ENCODE assay signal across 27 cellular contexts in the genomic region with DNA sequence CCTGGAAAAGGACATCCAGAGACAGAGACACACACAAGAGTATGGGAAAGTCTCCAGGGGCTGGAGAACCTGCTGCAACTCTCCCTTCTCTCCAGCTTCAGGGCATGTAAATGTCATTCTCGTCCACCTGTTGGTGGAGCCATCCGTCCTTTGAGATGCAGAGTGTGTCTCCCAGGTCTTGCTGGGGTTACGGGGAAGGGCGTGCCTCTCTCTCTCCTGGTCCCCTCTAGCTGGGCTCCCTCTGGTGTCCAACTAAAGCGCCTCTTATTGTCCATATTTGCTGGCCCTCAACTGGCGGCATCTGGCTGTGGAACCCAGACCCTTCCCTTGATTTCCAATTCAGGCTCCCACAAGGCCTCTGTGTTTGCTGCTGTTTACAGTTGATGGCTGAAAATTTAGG.
A peak's percentile ranks its signal among the peaks of the same experiment; 100 is the strongest.
DNase-seq lines count a peak whose midpoint lies in the region; ATAC-seq and TF ChIP-seq lines count a peak whose summit lies in the region.
"Had no signal": no experiment of that assay in that cellular context is flagged by ENCODE, and none has a peak within 500 bp of the region (broad histone marks: within the 10 kb centered on the region; RNA-seq: fewer than 3 reads in every experiment).

No MANE protein-coding gene starts in this region.

- no peak for ATAC-seq in activated CD8-positive, alpha-beta T cell treated with anti-CD3 and anti-CD28 coated beads, Interleukin-2, amount 10 ng/mL, durations not matched to agents 7 days and 5 days
- ATAC-seq: activated T-cell treated with anti-CD3 and anti-CD28 coated beads, Interleukin-2, amount 50 U/mL, for 4 hours; body of pancreas; left cardiac atrium; Right ventricle myocardium inferior; sciatic nerve; stimulated activated memory B cell treated with anti-CD40 and anti-IgM and Interleukin-4, amounts not matched to agents 10 μg/mL and 1 μg/mL and 100 μg/mL, for 72 hours had no signal

- no peaks in the 10 kb centered on the region for H3K9me2 ChIP-seq in MM.1S (replicated peaks; ENCODE audit: insufficient read depth, low read length)

- H2BK120ac ChIP-seq in H9 (ENCODE audit: low read depth, low read length, poor library complexity, severe bottlenecking) (no peak overlapping the region), neuronal stem cell (ENCODE audit: low read depth, low read length) (no peak overlapping the region)

- H2AK5ac ChIP-seq in H9 (ENCODE audit: insufficient read length, low read length) (no peak overlapping the region), neuronal stem cell (ENCODE audit: low read depth, low read length) (peak overlapping the region; percentile 65)

- TF ChIP-seq CTCF in H9 (conservative IDR thresholded peaks at IDR 0.05) (peak; percentile 70), OCI-LY3 (IDR thresholded peaks at IDR 0.05; ENCODE audit: low read depth, low read length) (peak; percentile 24), choroid plexus epithelial cell (conservative IDR thresholded peaks at IDR 0.05; ENCODE audit: low read depth, low read length) (peak; percentile 3), MM.1S (IDR thresholded peaks at IDR 0.05; ENCODE audit: low read length) (no peak)

- H3K18ac ChIP-seq in H9 (ENCODE audit: insufficient read length, low read depth, low read length), result no peak overlapping the region
- no peak overlapping the region for H3K18ac ChIP-seq in neuronal stem cell (ENCODE audit: low read length)

- H3T11ph ChIP-seq in H9 (ENCODE audit: low read length), result no peak overlapping the region

- H3K36me3 ChIP-seq in OCI-LY3 (replicated peaks; ENCODE audit: low read depth, low read length) (no peaks in the 10 kb centered on the region), neuronal stem cell (replicated peaks in 1 of 2; ENCODE audit: control insufficient read depth in 2 of 2, insufficient read depth in 2 of 2, low read length in 2 of 2) (no peaks in the 10 kb centered on the region), MM.1S (replicated peaks; ENCODE audit: insufficient read depth, low read length) (no peaks in the 10 kb centered on the region)
- H3K36me3 ChIP-seq: upper lobe of left lung had no signal

- H4K91ac ChIP-seq in H9 (ENCODE audit: insufficient read length, low read depth, low read length) (no peak overlapping the region), neuronal stem cell (ENCODE audit: low read depth, low read length, poor library complexity) (no peak overlapping the region)

- H3K9ac ChIP-seq in H9 (ENCODE audit: extremely low read depth, insufficient read length, low read length) (no peak overlapping the region), OCI-LY3 (ENCODE audit: low read length) (no peak overlapping the region), neuronal stem cell (ENCODE audit: low read depth, low read length, poor library complexity) (no peak overlapping the region), MM.1S (ENCODE audit: low read length) (no peak overlapping the region)

- H3K4me2 ChIP-seq in H9 (ENCODE audit: insufficient read depth, insufficient read length, low read length), result no peak overlapping the region
- H3K4me2 ChIP-seq in OCI-LY3 (ENCODE audit: low read length), result no peak overlapping the region
- no peak overlapping the region for H3K4me2 ChIP-seq in neuronal stem cell (ENCODE audit: insufficient read depth, low read length, poor library complexity, severe bottlenecking)
- no peak overlapping the region for H3K4me2 ChIP-seq in MM.1S (ENCODE audit: low read depth, low read length)

- H3K4ac ChIP-seq in H9 (ENCODE audit: low read depth, low read length) (no peak overlapping the region), neuronal stem cell (ENCODE audit: low read length) (no peak overlapping the region)

- peak overlapping the region in 1 of 3 experiments; percentile 75; a peak in 1 of 7 replicates for H3K27ac Mint-ChIP-seq in H9
- no peak overlapping the region for H3K27ac Mint-ChIP-seq in activated CD8-positive, alpha-beta T cell treated with anti-CD3 and anti-CD28 coated beads, Interleukin-2, amount 10 ng/mL, durations not matched to agents 7 days and 5 days
- H3K27ac Mint-ChIP-seq: activated CD4-positive, alpha-beta T cell treated with anti-CD3 and anti-CD28 coated beads, Interleukin-2, amount 10 ng/mL, durations not matched to agents 7 days and 5 days; progenitor cell of endocrine pancreas; stimulated activated memory B cell treated with anti-CD40 and anti-IgM and Interleukin-4, amounts not matched to agents 10 μg/mL and 1 μg/mL and 100 μg/mL, for 72 hours had no signal

- peaks cover 18 to 38% of the 10 kb centered on the region in 2 experiments for H3K4me1 Mint-ChIP-seq in H9
- no peaks in the 10 kb centered on the region for H3K4me1 Mint-ChIP-seq in activated CD8-positive, alpha-beta T cell treated with anti-CD3 and anti-CD28 coated beads, Interleukin-2, amount 10 ng/mL, durations not matched to agents 7 days and 5 days (ENCODE audit: low read depth)
- H3K4me1 Mint-ChIP-seq: activated CD4-positive, alpha-beta T cell treated with anti-CD3 and anti-CD28 coated beads, Interleukin-2, amount 10 ng/mL, durations not matched to agents 7 days and 5 days; stimulated activated memory B cell treated with anti-CD40 and anti-IgM and Interleukin-4, amounts not matched to agents 10 μg/mL and 1 μg/mL and 100 μg/mL, for 72 hours had no signal

- H3K27me3 Mint-ChIP-seq in H9 (ENCODE audit: low read depth), result peaks cover 42% of the 10 kb centered on the region
- H3K27me3 Mint-ChIP-seq in activated CD8-positive, alpha-beta T cell treated with anti-CD3 and anti-CD28 coated beads, Interleukin-2, amount 10 ng/mL, durations not matched to agents 7 days and 5 days (ENCODE audit: low read depth), result peaks cover 7% of the 10 kb centered on the region

- H3K14ac ChIP-seq in H9 (ENCODE audit: insufficient read depth, low read length) (no peak overlapping the region), neuronal stem cell (ENCODE audit: low read length) (no peak overlapping the region)

- no peak overlapping the region for H4K8ac ChIP-seq in H9 (replicated peaks; ENCODE audit: insufficient read length, low read depth, low read length)
- H4K8ac ChIP-seq in neuronal stem cell (ENCODE audit: low read depth, low read length), result no peak overlapping the region

- H3K36me3 Mint-ChIP-seq in H9 (ENCODE audit: insufficient read depth in 1 of 3, low read depth in 3 of 3), result peaks cover 0 to 5% (median 0%) of the 10 kb centered on the region in 3 experiments; a peak in 2 of 7 replicates
- no peaks in the 10 kb centered on the region for H3K36me3 Mint-ChIP-seq in activated CD8-positive, alpha-beta T cell treated with anti-CD3 and anti-CD28 coated beads, Interleukin-2, amount 10 ng/mL, durations not matched to agents 7 days and 5 days (ENCODE audit: low read depth)
- H3K36me3 Mint-ChIP-seq: stimulated activated memory B cell treated with anti-CD40 and anti-IgM and Interleukin-4, amounts not matched to agents 10 μg/mL and 1 μg/mL and 100 μg/mL, for 72 hours had no signal

- H3K79me1 ChIP-seq in H9 (ENCODE audit: insufficient read depth, low read depth, low read length, poor library complexity, severe bottlenecking) (no peaks in the 10 kb centered on the region), neuronal stem cell (ENCODE audit: low read depth, low read length) (no peaks in the 10 kb centered on the region)

- no peak overlapping the region; a peak in 1 of 5 replicates for H3K4me3 Mint-ChIP-seq in H9
- no peak overlapping the region for H3K4me3 Mint-ChIP-seq in activated CD8-positive, alpha-beta T cell treated with anti-CD3 and anti-CD28 coated beads, Interleukin-2, amount 10 ng/mL, durations not matched to agents 7 days and 5 days
- H3K4me3 Mint-ChIP-seq: activated CD4-positive, alpha-beta T cell treated with anti-CD3 and anti-CD28 coated beads, Interleukin-2, amount 10 ng/mL, durations not matched to agents 7 days and 5 days; activated T-cell treated with anti-CD3 and anti-CD28 coated beads, Interleukin-2, amount 50 U/mL, for 4 hours; neural crest cell; stimulated activated memory B cell treated with anti-CD40 and anti-IgM and Interleukin-4, amounts not matched to agents 10 μg/mL and 1 μg/mL and 100 μg/mL, for 72 hours had no signal

- WGBS in H9 (ENCODE audit: extremely low coverage, insufficient read length, low lambda C conversion rate), result no CpG with 5 or more reads among the region's 6 CpGs
- WGBS in neuronal stem cell (ENCODE audit: extremely low coverage in 2 of 2, insufficient read length in 2 of 2, insufficient replicate concordance in 1 of 2), 2 donors, result no CpG with 5 or more reads among the region's 6 CpGs

- H3K56ac ChIP-seq in H9 (ENCODE audit: insufficient read length, low read depth, low read length), result no peak overlapping the region

- H2BK20ac ChIP-seq in H9 (ENCODE audit: low read depth, low read length, poor library complexity, severe bottlenecking), result no peak overlapping the region

- no peaks in the 10 kb centered on the region for H3F3A ChIP-seq in MM.1S (ENCODE audit: insufficient read depth, low read length)

- H2BK5ac ChIP-seq in H9 (ENCODE audit: insufficient read length, low read length) (no peak overlapping the region), neuronal stem cell (ENCODE audit: low read length) (no peak overlapping the region)

- H3K4me3 ChIP-seq in OCI-LY3 (ENCODE audit: low read length) (no peak overlapping the region), choroid plexus epithelial cell (ENCODE audit: low read depth, low read length) (no peak overlapping the region), neuronal stem cell (ENCODE audit: low read length in 2 of 2) (no peak overlapping the region), MM.1S (ENCODE audit: low read length) (no peak overlapping the region)
- H3K4me3 ChIP-seq: body of pancreas, upper lobe of left lung had no signal

- DNase-seq in H9 (peak; percentile 92), choroid plexus epithelial cell (ENCODE audit: low read depth) (no peak), neuronal stem cell (ENCODE audit: low spot score) (no peak), NCI-H345 (lab: John Stamatoyannopoulos, UW) (no peak), MM.1S (no peak)
- DNase-seq in activated CD8-positive, alpha-beta T cell treated with anti-CD3 and anti-CD28 coated beads, Interleukin-2, amount 10 ng/mL, durations not matched to agents 7 days and 5 days, result no peak
- DNase-seq: activated CD4-positive, alpha-beta T cell treated with anti-CD3 and anti-CD28 coated beads, Interleukin-2, amount 10 ng/mL, durations not matched to agents 7 days and 5 days; activated T-cell treated with anti-CD3 and anti-CD28 coated beads, Interleukin-2, amount 50 U/mL, for 4 hours; body of pancreas; DMS79; effector CD4-positive, alpha-beta T cell; GF-D8; left cardiac atrium; NCI-H1417 treated with DMSO at 0.1 percent for 48 hours; NCI-H2081 treated with DMSO at 0.1 percent for 48 hours; NCI-H226; stimulated activated CD4-positive, alpha-beta T cell treated with anti-CD3 and anti-CD28 coated beads, Interleukin-4, amount 100 ng/mL, for 4 hours; substantia nigra; upper lobe of left lung had no signal

- H2BK12ac ChIP-seq in H9 (ENCODE audit: insufficient read length, low read depth, low read length) (no peak overlapping the region), neuronal stem cell (ENCODE audit: low read length) (no peak overlapping the region)

- no peaks in the 10 kb centered on the region for H3K9me3 ChIP-seq in H9 (ENCODE audit: control insufficient read depth, low read depth, low read length)
- H3K9me3 ChIP-seq in OCI-LY3 (ENCODE audit: insufficient read depth, low read length), result no peaks in the 10 kb centered on the region
- H3K9me3 ChIP-seq in neuronal stem cell (replicated peaks in 1 of 2; ENCODE audit: control insufficient read depth in 2 of 2, insufficient read depth in 1 of 2, low read depth in 1 of 2, low read length in 2 of 2), result no peaks in the 10 kb centered on the region
- no peaks in the 10 kb centered on the region for H3K9me3 ChIP-seq in MM.1S (replicated peaks; ENCODE audit: insufficient read depth, low read length)
- H3K9me3 ChIP-seq: upper lobe of left lung had no signal

- H3K23ac ChIP-seq in H9 (ENCODE audit: insufficient read length, low read depth, low read length) (no peak overlapping the region), neuronal stem cell (ENCODE audit: low read depth, low read length, poor library complexity) (no peak overlapping the region)

- H2BK15ac ChIP-seq in H9 (ENCODE audit: low read depth, low read length) (no peak overlapping the region), neuronal stem cell (ENCODE audit: low read length) (no peak overlapping the region)

- H4K5ac ChIP-seq in H9 (ENCODE audit: insufficient read length, low read depth, low read length), result no peak overlapping the region

- CTCF ChIA-PET in activated CD8-positive, alpha-beta T cell treated with anti-CD3 and anti-CD28 coated beads, Interleukin-2, amount 10 ng/mL, durations not matched to agents 7 days and 5 days (lab: Charles Lee), result interaction anchor here (0.7 kb wide), 1 partner anchor 352 kb away, joined by 3 read pairs; no protein-coding TSS in a partner anchor

- H2AFZ ChIP-seq in H9 (ENCODE audit: low read length), result no peak overlapping the region
- no peak overlapping the region for H2AFZ ChIP-seq in OCI-LY3 (ENCODE audit: low read depth, low read length)
- H2AFZ ChIP-seq in neuronal stem cell (ENCODE audit: low read length), result no peak overlapping the region
- no peak overlapping the region for H2AFZ ChIP-seq in MM.1S (ENCODE audit: low read length)

- H3K9me3 Mint-ChIP-seq in H9, result no peaks in the 10 kb centered on the region; a peak in 1 of 5 replicates
- H3K9me3 Mint-ChIP-seq in activated CD8-positive, alpha-beta T cell treated with anti-CD3 and anti-CD28 coated beads, Interleukin-2, amount 10 ng/mL, durations not matched to agents 7 days and 5 days (ENCODE audit: insufficient read depth), result no peaks in the 10 kb centered on the region
- H3K9me3 Mint-ChIP-seq: activated CD4-positive, alpha-beta T cell treated with anti-CD3 and anti-CD28 coated beads, Interleukin-2, amount 10 ng/mL, durations not matched to agents 7 days and 5 days; activated T-cell treated with anti-CD3 and anti-CD28 coated beads, Interleukin-2, amount 50 U/mL, for 4 hours; neural crest cell had no signal

- H3K79me2 ChIP-seq in H9 (ENCODE audit: insufficient read depth, low read length), result no peaks in the 10 kb centered on the region
- H3K79me2 ChIP-seq in OCI-LY3 (ENCODE audit: low read length), result no peaks in the 10 kb centered on the region
- H3K79me2 ChIP-seq in MM.1S (ENCODE audit: low read length), result no peaks in the 10 kb centered on the region

- POLR2A ChIA-PET in activated CD8-positive, alpha-beta T cell treated with anti-CD3 and anti-CD28 coated beads, Interleukin-2, amount 10 ng/mL, durations not matched to agents 7 days and 5 days (lab: Charles Lee), result no interaction called here

- H3K23me2 ChIP-seq in H9 (ENCODE audit: insufficient read length, low read depth, low read length, poor library complexity, severe bottlenecking), result no peaks in the 10 kb centered on the region

- H3K27me3 ChIP-seq in H9 (ENCODE audit: insufficient read depth, low read length), result no peaks in the 10 kb centered on the region
- H3K27me3 ChIP-seq in OCI-LY3 (ENCODE audit: low read depth, low read length), result peaks cover 64% of the 10 kb centered on the region
- H3K27me3 ChIP-seq in neuronal stem cell (ENCODE audit: control insufficient read depth in 3 of 3, insufficient read depth in 3 of 3, low read depth in 1 of 3, low read length in 3 of 3), result peaks cover 0 to 42% (median 0%) of the 10 kb centered on the region in 3 experiments
- no peaks in the 10 kb centered on the region for H3K27me3 ChIP-seq in MM.1S (replicated peaks; ENCODE audit: insufficient read depth, low read length)
- H3K27me3 ChIP-seq: body of pancreas, upper lobe of left lung had no signal

- H3K27ac ChIP-seq in H9 (ENCODE audit: insufficient read length, low read depth, low read length) (no peak overlapping the region), OCI-LY3 (ENCODE audit: low read length) (no peak overlapping the region), neuronal stem cell (replicated peaks; ENCODE audit: low read length) (no peak overlapping the region), MM.1S (ENCODE audit: low read length) (no peak overlapping the region)
- H3K27ac ChIP-seq: body of pancreas, C4-2B, upper lobe of left lung, VCaP had no signal

- H3K4me1 ChIP-seq in H9 (ENCODE audit: insufficient read depth, low read length) (peaks cover 3% of the 10 kb centered on the region; the same call in 1 of the 2 replicates), OCI-LY3 (ENCODE audit: low read length) (no peaks in the 10 kb centered on the region), neuronal stem cell (ENCODE audit: control insufficient read depth in 2 of 2, insufficient read depth in 1 of 2, low read depth in 1 of 2, low read length in 2 of 2) (peaks cover 0 to 3% of the 10 kb centered on the region in 2 donors), MM.1S (ENCODE audit: low read length) (no peaks in the 10 kb centered on the region)
- H3K4me1 ChIP-seq: body of pancreas, upper lobe of left lung had no signal

- no peaks in the 10 kb centered on the region for H4K20me1 ChIP-seq in H9 (ENCODE audit: control insufficient read depth, insufficient read depth, insufficient read length)
- H4K20me1 ChIP-seq in OCI-LY3 (ENCODE audit: insufficient read depth, low read length), result no peaks in the 10 kb centered on the region
- no peaks in the 10 kb centered on the region for H4K20me1 ChIP-seq in MM.1S (ENCODE audit: insufficient read depth, low read length)
